In genomic region chr17:49677933-49678847, GRCh38 we compare ENCODE assay signal across 8 cellular contexts. TPM values are rescaled to one million over a fixed set of nuclear protein-coding genes. Genes with fewer than 3 reads are reported as not detected.
A peak's percentile ranks its signal among the peaks of the same experiment; 100 is the strongest.
DNase-seq lines count a peak whose midpoint lies in the region; ATAC-seq and TF ChIP-seq lines count a peak whose summit lies in the region.

SPOP (minus strand) TSS chr17:49678097; CDS start chr17:49622810, 55,287 bp downstream.

- ATAC-seq in GM18873 (IDR thresholded peaks at IDR 0.05; ENCODE audit: low FRiP score, unreplicated experiment) (peak; percentile 69), HG03159 (IDR thresholded peaks at IDR 0.05; ENCODE audit: unreplicated experiment) (peak; percentile 71), WTC11 (peak; percentile 97)

- peak within 1 kb of the TSS; percentile 75 to 76 for H3K4me3 ChIP-seq in cardiac fibroblast (replicated peaks in 1 of 2; ENCODE audit: low read depth in 2 of 2, low read length in 2 of 2)

- in situ Hi-C loops in ACHN (cut with HindIII; ENCODE audit: low pct_ligation_motif_present, low pct_unique_long_range_greater_than_20kb, low sequenced_read_pairs) = no loop called here

- peaks cover 38% of the 10 kb centered on the region for H3K27me3 Mint-ChIP-seq in WTC11 (ENCODE audit: low read depth)

- H3K4me1 Mint-ChIP-seq in WTC11 = peaks cover 18% of the 10 kb centered on the region

- H3K27ac Mint-ChIP-seq in WTC11 = peak within 1 kb of the TSS; percentile 96

- POLR2A ChIA-PET in WTC11 (lab: Charles Lee) = interaction anchor here (1.0 to 1.3 kb wide), 4 partner anchors 90 to 138 kb away, joined by 3 to 5 read pairs (median 4); partner anchors contain the start of genes KAT7 and NXPH3

- CTCF ChIA-PET in WTC11 (lab: Charles Lee) = interaction anchor here (0.7 to 1.9 kb wide), 9 partner anchors 9 to 285 kb away, joined by 3 to 11 read pairs (median 4); partner anchors contain the start of genes FAM117A and SLC35B1

- H3K36me3 Mint-ChIP-seq in WTC11 = peaks cover 17% of the 10 kb centered on the region

- TF ChIP-seq CTCF in WTC11 (IDR thresholded peaks at IDR 0.05) (no peak), cardiac fibroblast (IDR thresholded peaks at IDR 0.05; ENCODE audit: low read depth, low read length) (no peak)

- H3K4me3 Mint-ChIP-seq in WTC11 = peak within 1 kb of the TSS; percentile 88

- DNase-seq in ACHN (peak; percentile 99), NCI-H226 (peak; percentile 97), WTC11 (ENCODE audit: low spot score) (peak; percentile 99), cardiac fibroblast (ENCODE audit: low read depth in 2 of 2) (peak; percentile 100), iPS-NIHi7 (ENCODE audit: extremely low spot score) (peak; percentile 99), smooth muscle cell of the brain vasculature (ENCODE audit: low read depth, low spot score) (peak; percentile 98)

- peaks cover 6% of the 10 kb centered on the region for H3K9me3 Mint-ChIP-seq in WTC11

TF ChIP-seq in WTC11, 78 proteins besides CTCF, POLR2A, EP300 and RAD21 (continues in another document):
- no peak for TF ChIP-seq PRRX2 (CRISPR knock-in tag; IDR thresholded peaks at IDR 0.05)
- TF ChIP-seq TP53 (CRISPR knock-in tag; IDR thresholded peaks at IDR 0.05) = peak; percentile 81
- TF ChIP-seq, protein P1, sequence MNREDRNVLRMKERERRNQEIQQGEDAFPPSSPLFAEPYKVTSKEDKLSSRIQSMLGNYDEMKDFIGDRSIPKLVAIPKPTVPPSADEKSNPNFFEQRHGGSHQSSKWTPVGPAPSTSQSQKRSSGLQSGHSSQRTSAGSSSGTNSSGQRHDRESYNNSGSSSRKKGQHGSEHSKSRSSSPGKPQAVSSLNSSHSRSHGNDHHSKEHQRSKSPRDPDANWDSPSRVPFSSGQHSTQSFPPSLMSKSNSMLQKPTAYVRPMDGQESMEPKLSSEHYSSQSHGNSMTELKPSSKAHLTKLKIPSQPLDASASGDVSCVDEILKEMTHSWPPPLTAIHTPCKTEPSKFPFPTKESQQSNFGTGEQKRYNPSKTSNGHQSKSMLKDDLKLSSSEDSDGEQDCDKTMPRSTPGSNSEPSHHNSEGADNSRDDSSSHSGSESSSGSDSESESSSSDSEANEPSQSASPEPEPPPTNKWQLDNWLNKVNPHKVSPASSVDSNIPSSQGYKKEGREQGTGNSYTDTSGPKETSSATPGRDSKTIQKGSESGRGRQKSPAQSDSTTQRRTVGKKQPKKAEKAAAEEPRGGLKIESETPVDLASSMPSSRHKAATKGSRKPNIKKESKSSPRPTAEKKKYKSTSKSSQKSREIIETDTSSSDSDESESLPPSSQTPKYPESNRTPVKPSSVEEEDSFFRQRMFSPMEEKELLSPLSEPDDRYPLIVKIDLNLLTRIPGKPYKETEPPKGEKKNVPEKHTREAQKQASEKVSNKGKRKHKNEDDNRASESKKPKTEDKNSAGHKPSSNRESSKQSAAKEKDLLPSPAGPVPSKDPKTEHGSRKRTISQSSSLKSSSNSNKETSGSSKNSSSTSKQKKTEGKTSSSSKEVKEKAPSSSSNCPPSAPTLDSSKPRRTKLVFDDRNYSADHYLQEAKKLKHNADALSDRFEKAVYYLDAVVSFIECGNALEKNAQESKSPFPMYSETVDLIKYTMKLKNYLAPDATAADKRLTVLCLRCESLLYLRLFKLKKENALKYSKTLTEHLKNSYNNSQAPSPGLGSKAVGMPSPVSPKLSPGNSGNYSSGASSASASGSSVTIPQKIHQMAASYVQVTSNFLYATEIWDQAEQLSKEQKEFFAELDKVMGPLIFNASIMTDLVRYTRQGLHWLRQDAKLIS (CRISPR knock-in tag; IDR thresholded peaks at IDR 0.05; ENCODE audit: borderline replicate concordance) = peak; percentile 93
- TF ChIP-seq, protein P2, sequence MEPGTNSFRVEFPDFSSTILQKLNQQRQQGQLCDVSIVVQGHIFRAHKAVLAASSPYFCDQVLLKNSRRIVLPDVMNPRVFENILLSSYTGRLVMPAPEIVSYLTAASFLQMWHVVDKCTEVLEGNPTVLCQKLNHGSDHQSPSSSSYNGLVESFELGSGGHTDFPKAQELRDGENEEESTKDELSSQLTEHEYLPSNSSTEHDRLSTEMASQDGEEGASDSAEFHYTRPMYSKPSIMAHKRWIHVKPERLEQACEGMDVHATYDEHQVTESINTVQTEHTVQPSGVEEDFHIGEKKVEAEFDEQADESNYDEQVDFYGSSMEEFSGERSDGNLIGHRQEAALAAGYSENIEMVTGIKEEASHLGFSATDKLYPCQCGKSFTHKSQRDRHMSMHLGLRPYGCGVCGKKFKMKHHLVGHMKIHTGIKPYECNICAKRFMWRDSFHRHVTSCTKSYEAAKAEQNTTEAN (CRISPR knock-in tag; IDR thresholded peaks at IDR 0.05) = peak; percentile 100
- no peak for TF ChIP-seq RORB (CRISPR knock-in tag; IDR thresholded peaks at IDR 0.05)
- TF ChIP-seq MLX (CRISPR knock-in tag; IDR thresholded peaks at IDR 0.05) = no peak
- TF ChIP-seq PREB (CRISPR knock-in tag; IDR thresholded peaks at IDR 0.05; ENCODE audit: borderline replicate concordance) = peak; percentile 96; the same call in 1 of the 2 replicates
- peak; percentile 94 for TF ChIP-seq FOXK1 (CRISPR knock-in tag; IDR thresholded peaks at IDR 0.05)
- peak; percentile 67; the same call in 1 of the 2 replicates for TF ChIP-seq ZNF138 (CRISPR knock-in tag; conservative IDR thresholded peaks at IDR 0.05)
- peak; percentile 87; the same call in 1 of the 2 replicates for TF ChIP-seq CBFB (CRISPR knock-in tag; IDR thresholded peaks at IDR 0.05; ENCODE audit: low read depth)
- TF ChIP-seq ZNF671 (CRISPR knock-in tag; IDR thresholded peaks at IDR 0.05) = no peak
- no peak for TF ChIP-seq GRHL2 (CRISPR knock-in tag; IDR thresholded peaks at IDR 0.05; ENCODE audit: insufficient replicate concordance, severe bottlenecking)
- TF ChIP-seq JUN (CRISPR knock-in tag; IDR thresholded peaks at IDR 0.05) = 0 out of 2 replicates have a peak, but pooled peaks have one; percentile 83
- 0 out of 2 replicates have a peak, but pooled peaks have one; percentile 61 for TF ChIP-seq ATF1 (CRISPR knock-in tag; IDR thresholded peaks at IDR 0.05)
- 0 out of 2 replicates have a peak, but pooled peaks have one; percentile 68 for TF ChIP-seq ZBTB21 (CRISPR knock-in tag; IDR thresholded peaks at IDR 0.05; ENCODE audit: borderline replicate concordance)
- peak; percentile 63; the same call in 1 of the 2 replicates for TF ChIP-seq GABPB1 (CRISPR knock-in tag; IDR thresholded peaks at IDR 0.05)
- peak; percentile 97 for TF ChIP-seq FOXP1 (CRISPR knock-in tag; IDR thresholded peaks at IDR 0.05; ENCODE audit: borderline replicate concordance)
- TF ChIP-seq, protein P3, sequence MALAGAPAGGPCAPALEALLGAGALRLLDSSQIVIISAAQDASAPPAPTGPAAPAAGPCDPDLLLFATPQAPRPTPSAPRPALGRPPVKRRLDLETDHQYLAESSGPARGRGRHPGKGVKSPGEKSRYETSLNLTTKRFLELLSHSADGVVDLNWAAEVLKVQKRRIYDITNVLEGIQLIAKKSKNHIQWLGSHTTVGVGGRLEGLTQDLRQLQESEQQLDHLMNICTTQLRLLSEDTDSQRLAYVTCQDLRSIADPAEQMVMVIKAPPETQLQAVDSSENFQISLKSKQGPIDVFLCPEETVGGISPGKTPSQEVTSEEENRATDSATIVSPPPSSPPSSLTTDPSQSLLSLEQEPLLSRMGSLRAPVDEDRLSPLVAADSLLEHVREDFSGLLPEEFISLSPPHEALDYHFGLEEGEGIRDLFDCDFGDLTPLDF (CRISPR knock-in tag; IDR thresholded peaks at IDR 0.05) = peak; percentile 90
- peak; percentile 100 for TF ChIP-seq MAX (CRISPR knock-in tag; IDR thresholded peaks at IDR 0.05)
- TF ChIP-seq NFE2L1 (CRISPR knock-in tag; IDR thresholded peaks at IDR 0.05) = peak; percentile 96
- peak; percentile 78; the same call in 1 of the 2 replicates for TF ChIP-seq ESRRA (CRISPR knock-in tag; IDR thresholded peaks at IDR 0.05; ENCODE audit: borderline replicate concordance)
- peak; percentile 99 for TF ChIP-seq ETV6 (CRISPR knock-in tag; IDR thresholded peaks at IDR 0.05)
- TF ChIP-seq RELA (CRISPR knock-in tag; IDR thresholded peaks at IDR 0.05; ENCODE audit: borderline replicate concordance) = 0 out of 2 replicates have a peak, but pooled peaks have one; percentile 68
- TF ChIP-seq ZNF317 (CRISPR knock-in tag; IDR thresholded peaks at IDR 0.05; ENCODE audit: borderline replicate concordance, low read depth) = 0 out of 2 replicates have a peak, but pooled peaks have one; percentile 48
- TF ChIP-seq NFYB (CRISPR knock-in tag; conservative IDR thresholded peaks at IDR 0.05; ENCODE audit: low read depth) = peak; percentile 49; the same call in 1 of the 2 replicates
- peak; percentile 82; the same call in 1 of the 2 replicates for TF ChIP-seq CREM (CRISPR knock-in tag; IDR thresholded peaks at IDR 0.05)
- TF ChIP-seq SMAD4 (CRISPR knock-in tag; IDR thresholded peaks at IDR 0.05) = no peak

RNA-seq across cellular contexts. Expression of gene SPOP, which starts in this region (rescaled TPM):
- 19.2 to 32.4 TPM (median 22.4 TPM) in 3 replicates for total RNA-seq in WTC11 (2021)

Comparison
In these comparisons a context has a peak if more than half of its experiments do, and no peak if none do; other contexts are left out.
1. Peak in every context shown above with its lines: DNase-seq, ATAC-seq and H3K4me3 ChIP-seq.